Comparison of ENCODE assay signal across 13 cellular contexts in genomic region chr14:103404032-103404918, GRCh38. TPM values are rescaled to one million over a fixed set of nuclear protein-coding genes. Genes with fewer than 3 reads are reported as not detected.
DNase-seq lines count a peak whose midpoint lies in the region; ATAC-seq, FAIRE-seq and TF ChIP-seq lines count a peak whose summit lies in the region.
"Had no signal": no experiment of that assay in that cellular context is flagged by ENCODE, and none has a peak within 500 bp of the region (broad histone marks: within the 10 kb centered on the region; RNA-seq: fewer than 3 reads in every experiment).

No MANE protein-coding gene starts in this region.

- TF ChIP-seq POLR2A in heart left ventricle (IDR thresholded peaks at IDR 0.05) (no peak), spleen (IDR thresholded peaks at IDR 0.05) (no peak)

- no peaks in the 10 kb centered on the region for H3K27me3 Mint-ChIP-seq in T-helper 1 cell treated with Interleukin-12 subunit alpha and Interleukin-12 subunit beta and Interleukin-4 antibody, amounts not matched to agents 30 μg/mL and 1 μg/mL, for 36 hours (ENCODE audit: low read depth)
- H3K27me3 Mint-ChIP-seq in activated CD4-positive, alpha-beta memory T cell treated with anti-CD3 and anti-CD28 coated beads, Interleukin-2, amount 10 ng/mL, durations not matched to agents 7 days and 5 days = no peaks in the 10 kb centered on the region

- CTCF ChIA-PET in activated CD4-positive, alpha-beta memory T cell treated with anti-CD3 and anti-CD28 coated beads, Interleukin-2, amount 10 ng/mL, durations not matched to agents 7 days and 5 days (lab: Charles Lee) = interaction anchor here (1.0 to 2.4 kb wide), 4 partner anchors 10 to 23 kb away, joined by 3 to 10 read pairs (median 6); no protein-coding TSS in a partner anchor

- no peaks in the 10 kb centered on the region for H3K9me3 ChIP-seq in heart left ventricle
- H3K9me3 ChIP-seq in spleen = no peaks in the 10 kb centered on the region

- peak overlapping the region; percentile 63 to 90 (median 78) for H3K27ac ChIP-seq in heart left ventricle
- peak overlapping the region in 7 of 8 donors; percentile 10 to 83 (median 72) for H3K27ac ChIP-seq in spleen

- H3K9me3 Mint-ChIP-seq in T-helper 1 cell treated with Interleukin-12 subunit alpha and Interleukin-12 subunit beta and Interleukin-4 antibody, amounts not matched to agents 30 μg/mL and 1 μg/mL, for 36 hours = no peaks in the 10 kb centered on the region
- H3K9me3 Mint-ChIP-seq in activated CD4-positive, alpha-beta memory T cell treated with anti-CD3 and anti-CD28 coated beads, Interleukin-2, amount 10 ng/mL, durations not matched to agents 7 days and 5 days = no peaks in the 10 kb centered on the region

- no peaks in the 10 kb centered on the region for H3K27me3 ChIP-seq in heart left ventricle
- H3K27me3 ChIP-seq in spleen (replicated peaks in 1 of 7) = no peaks in the 10 kb centered on the region

- POLR2A ChIA-PET in activated CD4-positive, alpha-beta memory T cell treated with anti-CD3 and anti-CD28 coated beads, Interleukin-2, amount 10 ng/mL, durations not matched to agents 7 days and 5 days (lab: Charles Lee) = interaction anchor here (1.2 kb wide), 1 partner anchor 69 kb away, joined by 3 read pairs; no protein-coding TSS in a partner anchor

- intact Hi-C loops in heart left ventricle (cut with DNase I) (no loop called here), spleen (cut with DNase I; ENCODE audit: low total_unique reads) (no loop called here)

- peak overlapping the region in 3 of 12 donors; percentile 22 to 47 (median 43) for H3K4me3 ChIP-seq in heart left ventricle
- peak overlapping the region in 1 of 8 donors; percentile 38 for H3K4me3 ChIP-seq in spleen

- no peak overlapping the region for H3K4me3 Mint-ChIP-seq in T-helper 1 cell treated with Interleukin-12 subunit alpha and Interleukin-12 subunit beta and Interleukin-4 antibody, amounts not matched to agents 30 μg/mL and 1 μg/mL, for 36 hours
- peak overlapping the region; percentile 18 for H3K4me3 Mint-ChIP-seq in activated CD4-positive, alpha-beta memory T cell treated with anti-CD3 and anti-CD28 coated beads, Interleukin-2, amount 10 ng/mL, durations not matched to agents 7 days and 5 days

- DNase-seq in T-helper 1 cell = no peak
- no peak for DNase-seq in activated CD4-positive, alpha-beta memory T cell treated with anti-CD3 and anti-CD28 coated beads, Interleukin-2, amount 10 ng/mL, durations not matched to agents 7 days and 5 days
- no peak for DNase-seq in heart left ventricle
- no peak for DNase-seq in spleen
- DNase-seq in NCI-H1092 (lab: John Stamatoyannopoulos, UW) = no peak
- no peak for DNase-seq in urothelium cell line (ENCODE audit: low spot score)
- DNase-seq: GOT3; NCI-H526 treated with DMSO at 0.1 percent for 48 hours; stimulated activated CD4-positive, alpha-beta T cell treated with anti-CD3 and anti-CD28 coated beads, Interleukin-4, amount 100 ng/mL, for 1 hour had no signal

- TF ChIP-seq CTCF in heart left ventricle (IDR thresholded peaks at IDR 0.05) = no peak
- no peak for TF ChIP-seq CTCF in spleen (IDR thresholded peaks at IDR 0.05 in 8 of 11, conservative IDR thresholded peaks at IDR 0.05 in 3 of 11)

- WGBS in heart left ventricle, 4 donors = 41 to 51% (median 45%) methylated on average over 9 of the region's 9 CpGs
- WGBS in spleen, 5 donors = 63 to 78% (median 67%) methylated on average over 9 of the region's 9 CpGs

- peaks cover 8% of the 10 kb centered on the region for H3K36me3 Mint-ChIP-seq in T-helper 1 cell treated with Interleukin-12 subunit alpha and Interleukin-12 subunit beta and Interleukin-4 antibody, amounts not matched to agents 30 μg/mL and 1 μg/mL, for 36 hours (ENCODE audit: low read depth)
- H3K36me3 Mint-ChIP-seq in activated CD4-positive, alpha-beta memory T cell treated with anti-CD3 and anti-CD28 coated beads, Interleukin-2, amount 10 ng/mL, durations not matched to agents 7 days and 5 days (ENCODE audit: low read depth) = peaks cover 19% of the 10 kb centered on the region

- peak overlapping the region; percentile 38 for H3K27ac Mint-ChIP-seq in T-helper 1 cell treated with Interleukin-12 subunit alpha and Interleukin-12 subunit beta and Interleukin-4 antibody, amounts not matched to agents 30 μg/mL and 1 μg/mL, for 36 hours
- peak overlapping the region; percentile 45 for H3K27ac Mint-ChIP-seq in activated CD4-positive, alpha-beta memory T cell treated with anti-CD3 and anti-CD28 coated beads, Interleukin-2, amount 10 ng/mL, durations not matched to agents 7 days and 5 days

- peaks cover 32% of the 10 kb centered on the region for H3K4me1 Mint-ChIP-seq in T-helper 1 cell treated with Interleukin-12 subunit alpha and Interleukin-12 subunit beta and Interleukin-4 antibody, amounts not matched to agents 30 μg/mL and 1 μg/mL, for 36 hours (ENCODE audit: low read depth)
- peaks cover 39% of the 10 kb centered on the region for H3K4me1 Mint-ChIP-seq in activated CD4-positive, alpha-beta memory T cell treated with anti-CD3 and anti-CD28 coated beads, Interleukin-2, amount 10 ng/mL, durations not matched to agents 7 days and 5 days

- H3K4me1 ChIP-seq in heart left ventricle = peaks cover 8 to 86% (median 66%) of the 10 kb centered on the region in 12 donors
- peaks cover 31 to 91% (median 72%) of the 10 kb centered on the region in 6 donors for H3K4me1 ChIP-seq in spleen

- FAIRE-seq in urothelium cell line (lab: Jason Lieb, UNC) = no peak
- FAIRE-seq: endometrium, GM12891 had no signal

- peak; percentile 20 to 54 (median 38) for ATAC-seq in heart left ventricle
- no peak for ATAC-seq in HG03342 (IDR thresholded peaks at IDR 0.05; ENCODE audit: unreplicated experiment)

- H3K36me3 ChIP-seq in heart left ventricle = peaks cover 0 to 36% (median 25%) of the 10 kb centered on the region in 9 donors
- peaks cover 0 to 43% (median 27%) of the 10 kb centered on the region in 6 donors for H3K36me3 ChIP-seq in spleen

RNA-seq across cellular contexts. Expression of gene MARK3, which starts 19.1 kb away (rescaled TPM):
- total RNA-seq in activated CD4-positive, alpha-beta memory T cell treated with anti-CD3 and anti-CD28 coated beads, Interleukin-2, amount 10 ng/mL, durations not matched to agents 7 days and 5 days = 10 to 100 TPM; 76.0 to 84.2 TPM
- total RNA-seq in heart left ventricle = 100 to 1,000 TPM in 5 of 9 donors, 10 to 100 TPM in 4; 54.0 to 156 (median 111) TPM
- polyA plus RNA-seq in heart left ventricle = 100 to 1,000 TPM in 1 of 2 donors, 10 to 100 TPM in 1; 76.0 to 119 TPM
- total RNA-seq in spleen = 100 to 1,000 TPM in 6 of 7 donors, 10 to 100 TPM in 1; 89.3 to 144 (median 114) TPM
- 10 to 100 TPM; 40.4 to 98.7 (median 70.0) TPM for polyA plus RNA-seq in spleen
